30 cellular contexts compared by ENCODE assay signal in genomic region chr17:79566251-79566955, GRCh38. TPM values are rescaled to one million over a fixed set of nuclear protein-coding genes. Genes with fewer than 3 reads are reported as not detected.
"Had no signal": no experiment of that assay in that cellular context is flagged by ENCODE, and none has a peak within 500 bp of the region (broad histone marks: within the 10 kb centered on the region; RNA-seq: fewer than 3 reads in every experiment).

No MANE protein-coding gene starts in this region.

- H3K36me3 ChIP-seq: esophagus muscularis mucosa, gastroesophageal sphincter, heart left ventricle, neural progenitor cell, suprapubic skin, transverse colon, vagina had no signal

- H3K4me2 ChIP-seq: hepatocyte, neural progenitor cell had no signal

- H3K27ac ChIP-seq: esophagus muscularis mucosa, foreskin keratinocyte, gastroesophageal sphincter, heart left ventricle, hepatocyte, neural progenitor cell, psoas muscle, skin epidermis, suprapubic skin, transverse colon, vagina had no signal

- H3K9ac ChIP-seq: neural progenitor cell had no signal

- DNase-seq: effector memory CD4-positive, alpha-beta T cell; foreskin keratinocyte; heart left ventricle; islet precursor cell; mesenchymal stem cell; naive thymus-derived CD4-positive, alpha-beta T cell; right cardiac atrium; stimulated activated CD4-positive, alpha-beta T cell treated with anti-CD3 and anti-CD28 coated beads, Interleukin-12 subunit alpha, Interleukin-12 subunit beta, amount 100 ng/mL, for 4 hours; stimulated activated CD4-positive, alpha-beta T cell treated with anti-CD3 and anti-CD28 coated beads, Interleukin-1b, Interleukin-23, amount 100 ng/mL, for 48 hours; stimulated activated CD4-positive, alpha-beta T cell treated with anti-CD3 and anti-CD28 coated beads, Interleukin-4, amount 100 ng/mL, for 1 hour; stimulated activated CD8-positive, alpha-beta memory T cell treated with anti-CD3 and anti-CD28 coated beads, Interleukin-4, amount 100 ng/mL, for 48 hours; stimulated activated naive CD4-positive, alpha-beta T cell; stimulated activated naive CD8-positive, alpha-beta T cell treated with anti-CD3 and anti-CD28 coated beads, Interleukin-15, amount 100 ng/mL, for 72 hours; transverse colon had no signal

- H3K9me3 ChIP-seq: esophagus muscularis mucosa, gastroesophageal sphincter, heart left ventricle, psoas muscle, suprapubic skin, transverse colon, vagina had no signal

- H3K4me1 ChIP-seq: esophagus muscularis mucosa, gastroesophageal sphincter, heart left ventricle, neural progenitor cell, psoas muscle, suprapubic skin, transverse colon, vagina had no signal

- H3K79me2 ChIP-seq: hepatocyte had no signal

- H2AFZ ChIP-seq: hepatocyte, neural progenitor cell had no signal

- FAIRE-seq: colon, endothelial cell of umbilical vein had no signal

- ATAC-seq: foreskin keratinocyte; gastroesophageal sphincter; heart left ventricle; naive thymus-derived CD4-positive, alpha-beta T cell; psoas muscle; right cardiac atrium; stimulated activated naive CD8-positive, alpha-beta T cell treated with anti-CD3 and anti-CD28 coated beads, Interleukin-15, amount 100 ng/mL, for 72 hours had no signal

- H3K4me3 ChIP-seq: esophagus muscularis mucosa, gastroesophageal sphincter, heart left ventricle, hepatocyte, neural progenitor cell, psoas muscle, skin epidermis, suprapubic skin, transverse colon, vagina had no signal

- H3K27me3 ChIP-seq: foreskin keratinocyte, neural progenitor cell, transverse colon, vagina had no signal

RNA-seq across cellular contexts. Expression of gene RBFOX3, which starts 44.4 kb away (rescaled TPM):
- total RNA-seq: endothelial cell of umbilical vein, epithelial cell of proximal tubule, fibroblast of lung, foreskin keratinocyte, heart left ventricle, hepatocyte, liver, lung microvascular endothelial cell, osteocyte, psoas muscle, renal cortical epithelial cell, right cardiac atrium, suprapubic skin had no signal
- polyA plus RNA-seq: endothelial cell of umbilical vein, fibroblast of lung, foreskin keratinocyte, heart left ventricle had no signal
